Comparison of ENCODE assay signal across 13 cellular contexts in genomic region chr18:63189041-63189440, GRCh38.
"Had no signal": no experiment of that assay in that cellular context is flagged by ENCODE, and none has a peak within 500 bp of the region (broad histone marks: within the 10 kb centered on the region; RNA-seq: fewer than 3 reads in every experiment).

No MANE protein-coding gene starts in this region.

- H3K27ac ChIP-seq: foreskin keratinocyte, lower lobe of right lung, skin epidermis, suprapubic skin, upper lobe of left lung had no signal

- H3K9me3 Mint-ChIP-seq: immature natural killer cell had no signal

- H3K4me1 ChIP-seq: lower lobe of right lung had no signal

- H3K4me3 ChIP-seq: lower lobe of right lung, right atrium auricular region, skin epidermis, suprapubic skin, upper lobe of left lung had no signal

- H3K36me3 ChIP-seq: lower lobe of right lung, right atrium auricular region, suprapubic skin, upper lobe of left lung had no signal

- H3K4me3 Mint-ChIP-seq: immature natural killer cell; naive thymus-derived CD4-positive, alpha-beta T cell had no signal

- H3K27me3 ChIP-seq: foreskin keratinocyte, right atrium auricular region, suprapubic skin, upper lobe of left lung had no signal

- DNase-seq: activated CD4-positive, alpha-beta T cell treated with anti-CD3 and anti-CD28 coated beads for 48 hours; activated CD8-positive, alpha-beta memory T cell treated with anti-CD3 and anti-CD28 coated beads for 24 hours; foreskin keratinocyte; immature natural killer cell; lower lobe of right lung; midbrain; naive thymus-derived CD4-positive, alpha-beta T cell; posterior cingulate gyrus; T-helper 1 cell; upper lobe of left lung had no signal

- ATAC-seq: foreskin keratinocyte; lower lobe of right lung; naive thymus-derived CD4-positive, alpha-beta T cell had no signal

- H3K27me3 Mint-ChIP-seq: naive thymus-derived CD4-positive, alpha-beta T cell had no signal

- H3K9me3 ChIP-seq: lower lobe of right lung, right atrium auricular region, suprapubic skin, upper lobe of left lung had no signal
